11 cellular contexts compared by ENCODE assay signal in genomic region chr4:112857461-112857860, GRCh38.
DNase-seq lines count a peak whose midpoint lies in the region; ATAC-seq lines count a peak whose summit lies in the region.
"Had no signal": no experiment of that assay in that cellular context is flagged by ENCODE, and none has a peak within 500 bp of the region (broad histone marks: within the 10 kb centered on the region; RNA-seq: fewer than 3 reads in every experiment).

No MANE protein-coding gene starts in this region.

- no peaks in the 10 kb centered on the region for H3K36me3 ChIP-seq in rectal smooth muscle tissue (ENCODE audit: control insufficient read depth, insufficient read depth, low read length)

- no peaks in the 10 kb centered on the region for H3K36me3 Mint-ChIP-seq in stimulated activated memory B cell treated with anti-CD40 and anti-IgM and Interleukin-4, amounts not matched to agents 10 μg/mL and 1 μg/mL and 100 μg/mL, for 72 hours
- H3K36me3 Mint-ChIP-seq: activated naive CD8-positive, alpha-beta T cell had no signal

- ATAC-seq in esophagus mucosa (peak; percentile 96), HG03196 (IDR thresholded peaks at IDR 0.05; ENCODE audit: unreplicated experiment) (no peak), GM21515 (IDR thresholded peaks at IDR 0.05; ENCODE audit: unreplicated experiment) (no peak)
- ATAC-seq in stimulated activated memory B cell treated with anti-CD40 and anti-IgM and Interleukin-4, amounts not matched to agents 10 μg/mL and 1 μg/mL and 100 μg/mL, for 72 hours: no peak

- H3K4me1 ChIP-seq in rectal smooth muscle tissue (ENCODE audit: control insufficient read depth, insufficient read depth, low read length): peaks cover 31% of the 10 kb centered on the region

- no peak overlapping the region for H3K9ac ChIP-seq in rectal smooth muscle tissue (ENCODE audit: low read length)

- H3K9me3 Mint-ChIP-seq in stimulated activated memory B cell treated with anti-CD40 and anti-IgM and Interleukin-4, amounts not matched to agents 10 μg/mL and 1 μg/mL and 100 μg/mL, for 72 hours: no peaks in the 10 kb centered on the region

- H3K4me1 Mint-ChIP-seq in stimulated activated memory B cell treated with anti-CD40 and anti-IgM and Interleukin-4, amounts not matched to agents 10 μg/mL and 1 μg/mL and 100 μg/mL, for 72 hours: no peaks in the 10 kb centered on the region

- H3K27ac Mint-ChIP-seq in stimulated activated memory B cell treated with anti-CD40 and anti-IgM and Interleukin-4, amounts not matched to agents 10 μg/mL and 1 μg/mL and 100 μg/mL, for 72 hours: no peak overlapping the region
- H3K27ac Mint-ChIP-seq: activated naive CD8-positive, alpha-beta T cell had no signal

- H3K4me3 Mint-ChIP-seq in stimulated activated memory B cell treated with anti-CD40 and anti-IgM and Interleukin-4, amounts not matched to agents 10 μg/mL and 1 μg/mL and 100 μg/mL, for 72 hours: no peak overlapping the region
- H3K4me3 Mint-ChIP-seq: activated naive CD8-positive, alpha-beta T cell had no signal

- peaks cover 11% of the 10 kb centered on the region for H3K27me3 Mint-ChIP-seq in stimulated activated memory B cell treated with anti-CD40 and anti-IgM and Interleukin-4, amounts not matched to agents 10 μg/mL and 1 μg/mL and 100 μg/mL, for 72 hours

- DNase-seq in Daoy (ENCODE audit: low read depth) (peak; percentile 66), RKO (ENCODE audit: low spot score) (peak; percentile 90), SHP77 (lab: John Stamatoyannopoulos, UW) (no peak)
- DNase-seq: posterior cingulate gyrus, T-helper 9 cell had no signal

- no peak overlapping the region for H3K4me3 ChIP-seq in rectal smooth muscle tissue (ENCODE audit: low read length)

- H3K27me3 ChIP-seq in rectal smooth muscle tissue (ENCODE audit: control insufficient read depth, insufficient read depth, low read length): no peaks in the 10 kb centered on the region

- peak overlapping the region; percentile 72 for H3K27ac ChIP-seq in rectal smooth muscle tissue (ENCODE audit: low read depth, low read length)

Comparison
In these comparisons a context has a peak if more than half of its experiments do, and no peak if none do; other contexts are left out.
1. DNase-seq: peak in Daoy (single experiment) and RKO (single experiment); none in SHP77 (0 of 2).